16 cellular contexts compared by ENCODE assay signal in genomic region chr1:54028306-54029251, GRCh38. TPM values are rescaled to one million over a fixed set of nuclear protein-coding genes. Genes with fewer than 3 reads are reported as not detected.
DNase-seq lines count a peak whose midpoint lies in the region; TF ChIP-seq lines count a peak whose summit lies in the region.
"Had no signal": no experiment of that assay in that cellular context is flagged by ENCODE, and none has a peak within 500 bp of the region (broad histone marks: within the 10 kb centered on the region; RNA-seq: fewer than 3 reads in every experiment).

No MANE protein-coding gene starts in this region.

- no peaks in the 10 kb centered on the region for H3K27me3 Mint-ChIP-seq in activated naive CD8-positive, alpha-beta T cell
- H3K27me3 Mint-ChIP-seq in activated naive CD8-positive, alpha-beta T cell treated with anti-CD3 and anti-CD28 coated beads for 36 hours = no peaks in the 10 kb centered on the region
- H3K27me3 Mint-ChIP-seq in mesothelial cell of epicardium (ENCODE audit: low read depth) (no peaks in the 10 kb centered on the region), type B pancreatic cell (no peaks in the 10 kb centered on the region)

- WGBS in lower leg skin, 2 donors = 88 to 89% methylated on average over 3 of the region's 3 CpGs

- intact Hi-C loops in lower leg skin (cut with DNase I; ENCODE audit: low total_unique reads) = no loop called here

- no peaks in the 10 kb centered on the region for H3K9me3 Mint-ChIP-seq in activated naive CD8-positive, alpha-beta T cell (ENCODE audit: low read depth)
- no peaks in the 10 kb centered on the region for H3K9me3 Mint-ChIP-seq in activated naive CD8-positive, alpha-beta T cell treated with anti-CD3 and anti-CD28 coated beads for 36 hours
- H3K9me3 Mint-ChIP-seq in mesothelial cell of epicardium (no peaks in the 10 kb centered on the region), type B pancreatic cell (no peaks in the 10 kb centered on the region)
- H3K9me3 Mint-ChIP-seq: activated T-cell treated with anti-CD3 and anti-CD28 coated beads, Interleukin-2, amount 50 U/mL, for 72 hours; nephron had no signal

- H3K36me3 Mint-ChIP-seq in activated naive CD8-positive, alpha-beta T cell = no peaks in the 10 kb centered on the region
- no peaks in the 10 kb centered on the region for H3K36me3 Mint-ChIP-seq in activated naive CD8-positive, alpha-beta T cell treated with anti-CD3 and anti-CD28 coated beads for 36 hours
- H3K36me3 Mint-ChIP-seq in mesothelial cell of epicardium (peaks cover 23% of the 10 kb centered on the region), type B pancreatic cell (peaks cover 9% of the 10 kb centered on the region)

- no peaks in the 10 kb centered on the region for H3K4me1 Mint-ChIP-seq in activated naive CD8-positive, alpha-beta T cell (ENCODE audit: low read depth)
- H3K4me1 Mint-ChIP-seq in activated naive CD8-positive, alpha-beta T cell treated with anti-CD3 and anti-CD28 coated beads for 36 hours = no peaks in the 10 kb centered on the region
- H3K4me1 Mint-ChIP-seq in mesothelial cell of epicardium (peaks cover 16% of the 10 kb centered on the region), type B pancreatic cell (ENCODE audit: unreplicated experiment) (peaks cover 23% of the 10 kb centered on the region)
- H3K4me1 Mint-ChIP-seq: nephron had no signal

- H3K27ac Mint-ChIP-seq in activated naive CD8-positive, alpha-beta T cell = peak overlapping the region; percentile 16
- no peak overlapping the region for H3K27ac Mint-ChIP-seq in activated naive CD8-positive, alpha-beta T cell treated with anti-CD3 and anti-CD28 coated beads for 36 hours
- H3K27ac Mint-ChIP-seq in mesothelial cell of epicardium (peak overlapping the region; percentile 55), type B pancreatic cell (peak overlapping the region; percentile 5)
- H3K27ac Mint-ChIP-seq: activated T-cell treated with anti-CD3 and anti-CD28 coated beads, Interleukin-2, amount 50 U/mL, for 72 hours had no signal

- no peak for TF ChIP-seq POLR2A in lower leg skin (IDR thresholded peaks at IDR 0.05)

- no peak for DNase-seq in activated naive CD8-positive, alpha-beta T cell treated with anti-CD3 and anti-CD28 coated beads for 36 hours
- DNase-seq in foreskin melanocyte (peak; percentile 84), mesothelial cell of epicardium (ENCODE audit: low spot score in 2 of 2, unreplicated experiment in 2 of 2) (no peak), type B pancreatic cell (ENCODE audit: extremely low spot score, unreplicated experiment) (no peak), dedifferentiated amniotic fluid mesenchymal stem cell (ENCODE audit: extremely low spot score) (no peak), KG1 (lab: John Stamatoyannopoulos, UW) (no peak), lower leg skin (ENCODE audit: low spot score in 2 of 2) (no peak)
- DNase-seq: activated CD4-positive, alpha-beta T cell treated with anti-CD3 and anti-CD28 coated beads, Interleukin-2, amount 50 U/mL, for 1 hour; activated T-cell treated with anti-CD3 and anti-CD28 coated beads, Interleukin-2, amount 50 U/mL, for 72 hours; amniotic stem cell; GOT3; sigmoid colon; stimulated activated naive CD4-positive, alpha-beta T cell treated with Interleukin-2 at 50 U/mL for 16 hours had no signal

- TF ChIP-seq CTCF in mesothelial cell of epicardium (IDR thresholded peaks at IDR 0.05; ENCODE audit: unreplicated experiment) (no peak), type B pancreatic cell (conservative IDR thresholded peaks at IDR 0.05) (no peak), lower leg skin (IDR thresholded peaks at IDR 0.05) (no peak)

- H3K4me3 ChIP-seq in lower leg skin (ENCODE audit: low read depth, poor library complexity, severe bottlenecking) = no peak overlapping the region
- H3K4me3 ChIP-seq: sigmoid colon had no signal

- no peak overlapping the region for H3K4me3 Mint-ChIP-seq in activated naive CD8-positive, alpha-beta T cell
- H3K4me3 Mint-ChIP-seq in activated naive CD8-positive, alpha-beta T cell treated with anti-CD3 and anti-CD28 coated beads for 36 hours = no peak overlapping the region
- H3K4me3 Mint-ChIP-seq in mesothelial cell of epicardium (no peak overlapping the region), type B pancreatic cell (no peak overlapping the region)
- H3K4me3 Mint-ChIP-seq: activated T-cell treated with anti-CD3 and anti-CD28 coated beads, Interleukin-2, amount 50 U/mL, for 72 hours; nephron had no signal

RNA-seq across cellular contexts. Expression of gene LDLRAD1, which starts 10.6 kb away (rescaled TPM):
- total RNA-seq in activated naive CD8-positive, alpha-beta T cell treated with anti-CD3 and anti-CD28 coated beads for 36 hours = not detected
- not detected in 3 replicates for total RNA-seq in mesothelial cell of epicardium
- total RNA-seq in type B pancreatic cell (ENCODE audit: low replicate concordance) = 1.3 and 1.5 TPM in 2 replicates
- not detected for total RNA-seq in lower leg skin
- total RNA-seq: A673; activated T-cell treated with anti-CD3 and anti-CD28 coated beads, Interleukin-2, amount 50 U/mL, for 72 hours; sigmoid colon had no signal

RNA-seq across cellular contexts. Expression of gene TMEM59, which starts 24.4 kb away (rescaled TPM):
- 10 to 100 TPM; 89.4 to 97.7 TPM for total RNA-seq in activated naive CD8-positive, alpha-beta T cell treated with anti-CD3 and anti-CD28 coated beads for 36 hours
- total RNA-seq in mesothelial cell of epicardium (211 to 225 TPM (median 223 TPM) in 3 replicates), type B pancreatic cell (ENCODE audit: low replicate concordance) (283 and 390 TPM in 2 replicates), lower leg skin (100 to 1,000 TPM; 197 to 355 (median 320) TPM)

RNA-seq across cellular contexts. Expression of gene TCEANC2, which starts 24.8 kb away (rescaled TPM):
- total RNA-seq in activated naive CD8-positive, alpha-beta T cell treated with anti-CD3 and anti-CD28 coated beads for 36 hours = 1 to 10 TPM; 7.7 to 8.3 TPM
- 6.8 to 9.2 TPM (median 7.8 TPM) in 3 replicates for total RNA-seq in mesothelial cell of epicardium
- total RNA-seq in type B pancreatic cell (ENCODE audit: low replicate concordance) = 5.5 and 7.6 TPM in 2 replicates
- total RNA-seq in lower leg skin = 1 to 10 TPM; 3.1 to 4.3 (median 3.8) TPM
